25 cellular contexts compared by ENCODE assay signal in genomic region chr2:241142063-241142462, GRCh38. TPM values are rescaled to one million over a fixed set of nuclear protein-coding genes. Genes with fewer than 3 reads are reported as not detected.
A peak's percentile ranks its signal among the peaks of the same experiment; 100 is the strongest.
DNase-seq lines count a peak whose midpoint lies in the region; ATAC-seq, FAIRE-seq and TF ChIP-seq lines count a peak whose summit lies in the region.
"Had no signal": no experiment of that assay in that cellular context is flagged by ENCODE, and none has a peak within 500 bp of the region (broad histone marks: within the 10 kb centered on the region; RNA-seq: fewer than 3 reads in every experiment).

No MANE protein-coding gene starts in this region.

- H3K4me1 ChIP-seq in GM12878 (ENCODE audit: control insufficient read depth, insufficient read depth, low read length): peaks cover 4% of the 10 kb centered on the region; the same call in 1 of the 2 replicates
- H3K4me1 ChIP-seq in kidney (ENCODE audit: control insufficient read depth in 1 of 2, insufficient read depth in 1 of 2, low read depth in 1 of 2, low read length in 2 of 2): no peaks in the 10 kb centered on the region
- H3K4me1 ChIP-seq: SJCRH30 had no signal

- in situ Hi-C loops in GM12878 (cut with MboI): no loop called here

- H3K4me3 Mint-ChIP-seq in stimulated activated naive CD8-positive, alpha-beta T cell treated with anti-CD3 and anti-CD28 coated beads, Interleukin-15, Interleukin-2, amounts not matched to agents 100 ng/mL and 50 ng/mL, for 24 hours: no peak overlapping the region
- no peak overlapping the region for H3K4me3 Mint-ChIP-seq in stimulated activated naive CD8-positive, alpha-beta T cell treated with anti-CD3 and anti-CD28 coated beads, Interleukin-15, amount 100 ng/mL, for 72 hours
- H3K4me3 Mint-ChIP-seq in stimulated activated naive B cell treated with anti-CD40 and anti-IgM and Interleukin-4, amounts not matched to agents 10 μg/mL and 1 μg/mL and 100 μg/mL, for 72 hours: no peak overlapping the region
- H3K4me3 Mint-ChIP-seq: CD4-positive, alpha-beta T cell had no signal

- DNase-seq in stimulated activated naive CD8-positive, alpha-beta T cell treated with anti-CD3 and anti-CD28 coated beads, Interleukin-15, amount 100 ng/mL, for 72 hours: no peak
- DNase-seq in GM12878 (ENCODE audit: low read depth, low spot score) (no peak), kidney (peak; percentile 9), GF-D8 (lab: John Stamatoyannopoulos, UW) (no peak), RCC 7860 (ENCODE audit: low spot score) (no peak), GM20000 (ENCODE audit: low spot score) (no peak)
- no peak for DNase-seq in stimulated activated naive B cell treated with anti-CD40 and anti-IgM and Interleukin-4, amounts not matched to agents 10 μg/mL and 1 μg/mL and 100 μg/mL, for 72 hours
- DNase-seq: AML-193; CD4-positive, alpha-beta T cell; H7; Kasumi-1; MV-4-11; NCI-H1105 treated with DMSO at 0.1 percent for 48 hours; NCI-H146; NCI-H1930; NCI-H2107; NCI-H446; NCI-H524 treated with DMSO at 0.1 percent for 48 hours; NCI-H774; SJCRH30 had no signal

- peaks cover 40% of the 10 kb centered on the region for H3K36me3 Mint-ChIP-seq in stimulated activated naive CD8-positive, alpha-beta T cell treated with anti-CD3 and anti-CD28 coated beads, Interleukin-15, Interleukin-2, amounts not matched to agents 100 ng/mL and 50 ng/mL, for 24 hours (ENCODE audit: low read depth)
- peaks cover 23 to 67% of the 10 kb centered on the region in 2 donors for H3K36me3 Mint-ChIP-seq in stimulated activated naive B cell treated with anti-CD40 and anti-IgM and Interleukin-4, amounts not matched to agents 10 μg/mL and 1 μg/mL and 100 μg/mL, for 72 hours

- POLR2A ChIA-PET in GM12878 (lab: Charles Lee): no interaction called here

- H3K4me2 ChIP-seq in GM12878 (ENCODE audit: control insufficient read depth, insufficient read depth): no peak overlapping the region
- H3K4me2 ChIP-seq: BLaER1 treated with 17β-estradiol and CSF1 and Interleukin-3, amounts not matched to agents 10 nM and 100 nM had no signal

- CTCF ChIA-PET in GM12878 (lab: Yijun Ruan, JAX): no interaction called here

- H3K4me3 ChIP-seq in GM12878 (no peak overlapping the region), kidney (ENCODE audit: low read length in 2 of 2) (no peak overlapping the region)
- H3K4me3 ChIP-seq: BLaER1 treated with 17β-estradiol and CSF1 and Interleukin-3, amounts not matched to agents 10 nM and 100 nM; SJCRH30 had no signal

- H3K27ac Mint-ChIP-seq in stimulated activated naive CD8-positive, alpha-beta T cell treated with anti-CD3 and anti-CD28 coated beads, Interleukin-15, Interleukin-2, amounts not matched to agents 100 ng/mL and 50 ng/mL, for 24 hours: peak overlapping the region; percentile 8
- peak overlapping the region in 1 of 2 donors; percentile 41 for H3K27ac Mint-ChIP-seq in stimulated activated naive CD8-positive, alpha-beta T cell treated with anti-CD3 and anti-CD28 coated beads, Interleukin-15, amount 100 ng/mL, for 72 hours
- peak overlapping the region; percentile 65 for H3K27ac Mint-ChIP-seq in stimulated activated naive B cell treated with anti-CD40 and anti-IgM and Interleukin-4, amounts not matched to agents 10 μg/mL and 1 μg/mL and 100 μg/mL, for 72 hours
- H3K27ac Mint-ChIP-seq: CD4-positive, alpha-beta T cell had no signal

- no peak overlapping the region for H3K9ac ChIP-seq in GM12878 (ENCODE audit: control insufficient read depth, insufficient read depth, low read length)
- H3K9ac ChIP-seq in kidney (ENCODE audit: low read length in 2 of 2): no peak overlapping the region
- H3K9ac ChIP-seq: BLaER1 treated with 17β-estradiol and CSF1 and Interleukin-3, amounts not matched to agents 10 nM and 100 nM had no signal

- TF ChIP-seq RAD21 in GM12878 (IDR thresholded peaks at IDR 0.05; ENCODE audit: insufficient read depth, low read depth, low read length): no peak

- RAD21 ChIA-PET in GM12878 (lab: Charles Lee; ENCODE audit: unreplicated experiment): interaction anchor here (0.9 kb wide), 1 partner anchor 43 kb away, joined by 3 read pairs; no protein-coding TSS in a partner anchor

- BruUV-seq in GM12878 (replicated peaks; lab: Mats Ljungman, UMichigan): no TSS peak

- H3K27me3 ChIP-seq in GM12878 (replicated peaks in 1 of 2; ENCODE audit: control insufficient read depth in 2 of 2, insufficient read depth in 2 of 2, low read length in 1 of 2): no peaks in the 10 kb centered on the region; a peak in 1 of 4 replicates
- H3K27me3 ChIP-seq: BLaER1 treated with 17β-estradiol and CSF1 and Interleukin-3, amounts not matched to agents 10 nM and 100 nM; SJCRH30 had no signal

- H3K27me3 Mint-ChIP-seq in stimulated activated naive CD8-positive, alpha-beta T cell treated with anti-CD3 and anti-CD28 coated beads, Interleukin-15, Interleukin-2, amounts not matched to agents 100 ng/mL and 50 ng/mL, for 24 hours: no peaks in the 10 kb centered on the region
- no peaks in the 10 kb centered on the region for H3K27me3 Mint-ChIP-seq in stimulated activated naive CD8-positive, alpha-beta T cell treated with anti-CD3 and anti-CD28 coated beads, Interleukin-15, amount 100 ng/mL, for 72 hours
- H3K27me3 Mint-ChIP-seq in stimulated activated naive B cell treated with anti-CD40 and anti-IgM and Interleukin-4, amounts not matched to agents 10 μg/mL and 1 μg/mL and 100 μg/mL, for 72 hours: no peaks in the 10 kb centered on the region
- H3K27me3 Mint-ChIP-seq: CD4-positive, alpha-beta T cell had no signal

- H3K79me2 ChIP-seq in GM12878 (ENCODE audit: control insufficient read depth, insufficient read depth, low read length): peaks cover 10% of the 10 kb centered on the region

- SMC1A ChIA-PET in GM12878 (lab: Charles Lee; ENCODE audit: uncharacterized antibody, unreplicated experiment): interaction anchor here (1.2 kb wide), 1 partner anchor 24 kb away, joined by 3 read pairs; no protein-coding TSS in a partner anchor

- no peaks in the 10 kb centered on the region for H4K20me1 ChIP-seq in GM12878 (ENCODE audit: control insufficient read depth, insufficient read depth)

- H3K36me3 ChIP-seq in GM12878 (ENCODE audit: control insufficient read depth in 2 of 2, insufficient read depth in 2 of 2, low read length in 1 of 2) (peaks cover 6 to 18% of the 10 kb centered on the region in 2 experiments), kidney (ENCODE audit: control insufficient read depth in 1 of 2, insufficient read depth in 2 of 2, low read length in 2 of 2) (no peaks in the 10 kb centered on the region)

- FAIRE-seq in GM12878 (lab: Jason Lieb, UNC): no peak
- no peak for FAIRE-seq in kidney (lab: Jason Lieb, UNC)
- no peak for FAIRE-seq in RCC 7860 (lab: Jason Lieb, UNC)
- FAIRE-seq: A204.1, D721Med had no signal

- 97% methylated on average over 6 of the region's 6 CpGs for whole genome bisulfite sequencing in GM12878 (ENCODE audit: insufficient coverage, insufficient replicate concordance, low lambda C conversion rate, missing lambda C conversion rate)

- H2AFZ ChIP-seq in GM12878 (ENCODE audit: control insufficient read depth, low read depth, low read length): no peak overlapping the region

- H3K27ac ChIP-seq in GM12878 (ENCODE audit: control insufficient read depth, insufficient read depth) (no peak overlapping the region), kidney (ENCODE audit: low read depth in 2 of 2, low read length in 2 of 2) (no peak overlapping the region)
- H3K27ac ChIP-seq: BLaER1 treated with 17β-estradiol and CSF1 and Interleukin-3, amounts not matched to agents 10 nM and 100 nM; SJCRH30 had no signal

- no peak for ATAC-seq in stimulated activated naive CD8-positive, alpha-beta T cell treated with anti-CD3 and anti-CD28 coated beads, Interleukin-15, amount 100 ng/mL, for 72 hours
- ATAC-seq in GM12878: no peak
- no peak for ATAC-seq in stimulated activated naive B cell treated with anti-CD40 and anti-IgM and Interleukin-4, amounts not matched to agents 10 μg/mL and 1 μg/mL and 100 μg/mL, for 72 hours (replicated peaks)
- ATAC-seq: SK-N-SH treated with all-trans-retinoic acid at 6 μM for 48 hours had no signal

- no peak for TF ChIP-seq EP300 in GM12878 (IDR thresholded peaks at IDR 0.05; ENCODE audit: borderline replicate concordance in 1 of 2, control insufficient read depth in 1 of 2, low read depth in 2 of 2, low read length in 2 of 2)

- TF ChIP-seq POLR2A in GM12878 (IDR thresholded peaks at IDR 0.05; ENCODE audit: low read depth, low read length): no peak

- no peak for TF ChIP-seq CTCF in GM12878 (IDR thresholded peaks at IDR 0.05 in 2 of 3, conservative IDR thresholded peaks at IDR 0.05 in 1 of 3; ENCODE audit: control insufficient read depth in 2 of 3, extremely low read depth in 1 of 3, insufficient read depth in 1 of 3, low read depth in 3 of 3, low read length in 3 of 3)
- no peak for TF ChIP-seq CTCF in kidney (IDR thresholded peaks at IDR 0.05; ENCODE audit: borderline replicate concordance, extremely low read depth, insufficient read depth)
- TF ChIP-seq CTCF in GM20000 (IDR thresholded peaks at IDR 0.05; ENCODE audit: extremely low read depth, missing control alignments): no peak

- peaks cover 9% of the 10 kb centered on the region for H3K4me1 Mint-ChIP-seq in stimulated activated naive CD8-positive, alpha-beta T cell treated with anti-CD3 and anti-CD28 coated beads, Interleukin-15, Interleukin-2, amounts not matched to agents 100 ng/mL and 50 ng/mL, for 24 hours (ENCODE audit: low read depth)
- H3K4me1 Mint-ChIP-seq in stimulated activated naive CD8-positive, alpha-beta T cell treated with anti-CD3 and anti-CD28 coated beads, Interleukin-15, amount 100 ng/mL, for 72 hours: peaks cover 5% of the 10 kb centered on the region
- peaks cover 17 to 20% of the 10 kb centered on the region in 2 donors for H3K4me1 Mint-ChIP-seq in stimulated activated naive B cell treated with anti-CD40 and anti-IgM and Interleukin-4, amounts not matched to agents 10 μg/mL and 1 μg/mL and 100 μg/mL, for 72 hours

- no peaks in the 10 kb centered on the region for H3K9me3 ChIP-seq in GM12878 (replicated peaks; ENCODE audit: control insufficient read depth, insufficient read depth, low read length)
- H3K9me3 ChIP-seq in kidney (ENCODE audit: control insufficient read depth in 1 of 2, low read length in 2 of 2): no peaks in the 10 kb centered on the region
- H3K9me3 ChIP-seq: BLaER1 treated with 17β-estradiol and CSF1 and Interleukin-3, amounts not matched to agents 10 nM and 100 nM; SJCRH30 had no signal

- intact Hi-C loops in GM12878 (cut with micrococcal nuclease; ENCODE audit: unreplicated experiment): loop anchor here (10.0 kb wide), 1 partner anchor 57 kb away; no protein-coding TSS in a partner anchor
- intact Hi-C loops in kidney (cut with DNase I): no loop called here

- no peaks in the 10 kb centered on the region for H3K9me3 Mint-ChIP-seq in stimulated activated naive CD8-positive, alpha-beta T cell treated with anti-CD3 and anti-CD28 coated beads, Interleukin-15, Interleukin-2, amounts not matched to agents 100 ng/mL and 50 ng/mL, for 24 hours
- no peaks in the 10 kb centered on the region for H3K9me3 Mint-ChIP-seq in stimulated activated naive CD8-positive, alpha-beta T cell treated with anti-CD3 and anti-CD28 coated beads, Interleukin-15, amount 100 ng/mL, for 72 hours
- no peaks in the 10 kb centered on the region for H3K9me3 Mint-ChIP-seq in stimulated activated naive B cell treated with anti-CD40 and anti-IgM and Interleukin-4, amounts not matched to agents 10 μg/mL and 1 μg/mL and 100 μg/mL, for 72 hours
- H3K9me3 Mint-ChIP-seq: CD4-positive, alpha-beta T cell had no signal

RNA-seq across cellular contexts. Expression of gene PASK, which starts 7.2 kb away (rescaled TPM):
- 112 and 123 TPM in 2 replicates for total RNA-seq in GM12878 (2013; cell fraction: nucleolus; rRNA removed)
- 32.6 and 35.2 TPM in 2 replicates for total RNA-seq in GM12878 (2014; rRNA removed)
- total RNA-seq in GM12878 (2014; rRNA removed; fragmentation: Illumina TruSeq; extraction: Trizol): 21.7 and 21.8 TPM in 2 replicates
- 49.6 and 54.9 TPM in 2 replicates for total RNA-seq in GM12878 (2021)
- polyA plus RNA-seq in GM12878 (2011; ENCODE audit: low read depth): 19.5 TPM
- 59.4 and 62.2 TPM in 2 replicates for polyA plus RNA-seq in GM12878 (2011; rRNA removed)
- polyA plus RNA-seq in GM12878 (2011; cell fraction: cytosol; rRNA removed): 52.5 and 56.3 TPM in 2 replicates
- polyA plus RNA-seq in GM12878 (2011; cell fraction: nucleus; rRNA removed): 182 and 212 TPM in 2 replicates
- polyA plus RNA-seq in GM12878 (2012): 36.3 and 39.3 TPM in 2 replicates
- 24.3 and 29.5 TPM in 2 replicates for polyA plus RNA-seq in GM12878 (2014; fragmentation: Illumina TruSeq; extraction: Trizol)
- 10 to 100 TPM in 1 of 2 experiments, 1 to 10 TPM in 1; 9.6 to 10.8 TPM for polyA plus RNA-seq in GM12878 (2014; fragmentation: Nextera tagmentation; extraction: Ambion mirVana)
- 36.7 and 42.0 TPM in 2 replicates for polyA plus RNA-seq in GM12878 (2014; rRNA removed)
- polyA plus RNA-seq in GM12878 (2016; fragmentation: Nextera tagmentation; extraction: Ambion mirVana): 10 to 100 TPM; 25.0 to 27.6 TPM
- 40.8 and 57.0 TPM in 2 replicates for polyA minus RNA-seq in GM12878 (2011; rRNA and poly(A)+ RNA removed)
- polyA minus RNA-seq in GM12878 (2011; cell fraction: cytosol; rRNA and poly(A)+ RNA removed): 16.3 and 20.4 TPM in 2 replicates
- polyA minus RNA-seq in GM12878 (2011; cell fraction: nucleus; rRNA and poly(A)+ RNA removed): 38.2 and 60.8 TPM in 2 replicates
- total RNA-seq in kidney: 26.0 TPM
- 3.1 TPM for polyA plus RNA-seq in kidney (ENCODE audit: insufficient read depth, low read depth, low replicate concordance)

RNA-seq across cellular contexts. Expression of gene PPP1R7, which starts 8.2 kb away (rescaled TPM):
- total RNA-seq in GM12878 (2013; cell fraction: nucleolus; rRNA removed): 33.8 and 144 TPM in 2 replicates
- total RNA-seq in GM12878 (2014; rRNA removed) (78.5 and 88.0 TPM in 2 replicates), GM12878 (2014; rRNA removed; fragmentation: Illumina TruSeq; extraction: Trizol) (85.7 and 87.8 TPM in 2 replicates), GM12878 (2021) (76.9 and 84.3 TPM in 2 replicates), kidney (64.6 TPM)
- 64.8 TPM for polyA plus RNA-seq in GM12878 (2011; ENCODE audit: low read depth)
- polyA plus RNA-seq in GM12878 (2011; rRNA removed) (123 and 157 TPM in 2 replicates), GM12878 (2014; fragmentation: Illumina TruSeq; extraction: Trizol) (146 and 167 TPM in 2 replicates), GM12878 (2014; fragmentation: Nextera tagmentation; extraction: Ambion mirVana) (10 to 100 TPM; 81.4 to 82.8 TPM), GM12878 (2014; rRNA removed) (91.5 and 99.6 TPM in 2 replicates), GM12878 (2016; fragmentation: Nextera tagmentation; extraction: Ambion mirVana) (100 to 1,000 TPM; 169 to 174 TPM), kidney (ENCODE audit: insufficient read depth, low read depth, low replicate concordance) (94.9 TPM)
- polyA plus RNA-seq in GM12878 (2011; cell fraction: cytosol; rRNA removed): 52.0 and 59.3 TPM in 2 replicates
- 50.8 and 59.6 TPM in 2 replicates for polyA plus RNA-seq in GM12878 (2011; cell fraction: nucleus; rRNA removed)
- polyA plus RNA-seq in GM12878 (2012): 86.5 and 102 TPM in 2 replicates
- polyA minus RNA-seq in GM12878 (2011; rRNA and poly(A)+ RNA removed): 37.3 and 41.8 TPM in 2 replicates
- 22.7 and 48.7 TPM in 2 replicates for polyA minus RNA-seq in GM12878 (2011; cell fraction: cytosol; rRNA and poly(A)+ RNA removed)
- 19.1 and 32.2 TPM in 2 replicates for polyA minus RNA-seq in GM12878 (2011; cell fraction: nucleus; rRNA and poly(A)+ RNA removed)

RNA-seq across cellular contexts. Expression of gene MTERF4, which starts 40.0 kb away (rescaled TPM):
- 339 and 407 TPM in 2 replicates for total RNA-seq in GM12878 (2013; cell fraction: nucleolus; rRNA removed)
- total RNA-seq in GM12878 (2014; rRNA removed) (35.5 and 37.5 TPM in 2 replicates), GM12878 (2014; rRNA removed; fragmentation: Illumina TruSeq; extraction: Trizol) (52.0 and 56.3 TPM in 2 replicates), GM12878 (2021) (35.2 and 38.7 TPM in 2 replicates), kidney (41.5 TPM)
- polyA plus RNA-seq in GM12878 (2011; ENCODE audit: low read depth): 67.1 TPM
- polyA plus RNA-seq in GM12878 (2011; rRNA removed) (63.6 and 66.4 TPM in 2 replicates), GM12878 (2014; fragmentation: Illumina TruSeq; extraction: Trizol) (69.1 and 85.4 TPM in 2 replicates), GM12878 (2014; fragmentation: Nextera tagmentation; extraction: Ambion mirVana) (10 to 100 TPM; 36.7 to 45.0 TPM), GM12878 (2014; rRNA removed) (66.8 and 68.2 TPM in 2 replicates), GM12878 (2016; fragmentation: Nextera tagmentation; extraction: Ambion mirVana) (10 to 100 TPM; 44.7 to 46.0 TPM), kidney (ENCODE audit: insufficient read depth, low read depth, low replicate concordance) (24.3 TPM)
- polyA plus RNA-seq in GM12878 (2011; cell fraction: cytosol; rRNA removed): 46.3 and 47.5 TPM in 2 replicates
- polyA plus RNA-seq in GM12878 (2011; cell fraction: nucleus; rRNA removed): 145 and 152 TPM in 2 replicates
- polyA plus RNA-seq in GM12878 (2012): 45.2 and 50.8 TPM in 2 replicates
- 73.9 and 87.6 TPM in 2 replicates for polyA minus RNA-seq in GM12878 (2011; rRNA and poly(A)+ RNA removed)
- 16.7 and 18.6 TPM in 2 replicates for polyA minus RNA-seq in GM12878 (2011; cell fraction: cytosol; rRNA and poly(A)+ RNA removed)
- polyA minus RNA-seq in GM12878 (2011; cell fraction: nucleus; rRNA and poly(A)+ RNA removed): 44.0 and 60.1 TPM in 2 replicates

RNA-seq across cellular contexts. Expression of gene ANO7, which starts 46.4 kb away (rescaled TPM):
- 19.1 and 21.0 TPM in 2 replicates for total RNA-seq in GM12878 (2013; cell fraction: nucleolus; rRNA removed)
- total RNA-seq in GM12878 (2014; rRNA removed): 0.49 and 0.56 TPM in 2 replicates
- total RNA-seq in GM12878 (2014; rRNA removed; fragmentation: Illumina TruSeq; extraction: Trizol): 0.18 and 0.22 TPM in 2 replicates
- 0.88 and 1.4 TPM in 2 replicates for total RNA-seq in GM12878 (2021)
- 0.43 TPM for polyA plus RNA-seq in GM12878 (2011; ENCODE audit: low read depth)
- polyA plus RNA-seq in GM12878 (2011; rRNA removed): 0.56 and 1.2 TPM in 2 replicates
- polyA plus RNA-seq in GM12878 (2011; cell fraction: cytosol; rRNA removed): 1.5 TPM in 2 replicates
- polyA plus RNA-seq in GM12878 (2011; cell fraction: nucleus; rRNA removed): 8.0 TPM in 2 replicates
- polyA plus RNA-seq in GM12878 (2012): 1.8 TPM in 2 replicates
- 0.24 and 0.35 TPM in 2 replicates for polyA plus RNA-seq in GM12878 (2014; fragmentation: Illumina TruSeq; extraction: Trizol)
- polyA plus RNA-seq in GM12878 (2014; fragmentation: Nextera tagmentation; extraction: Ambion mirVana): under 1 TPM; 0.08 to 0.11 TPM
- 0.47 and 1.1 TPM in 2 replicates for polyA plus RNA-seq in GM12878 (2014; rRNA removed)
- polyA plus RNA-seq in GM12878 (2016; fragmentation: Nextera tagmentation; extraction: Ambion mirVana): under 1 TPM; 0.40 to 0.50 TPM
- 2.7 and 3.9 TPM in 2 replicates for polyA minus RNA-seq in GM12878 (2011; rRNA and poly(A)+ RNA removed)
- 1.0 and 1.6 TPM in 2 replicates for polyA minus RNA-seq in GM12878 (2011; cell fraction: cytosol; rRNA and poly(A)+ RNA removed)
- 3.6 and 5.7 TPM in 2 replicates for polyA minus RNA-seq in GM12878 (2011; cell fraction: nucleus; rRNA and poly(A)+ RNA removed)
- total RNA-seq in kidney: 1.9 TPM
- polyA plus RNA-seq in kidney (ENCODE audit: insufficient read depth, low read depth, low replicate concordance): 1.1 TPM
